Comparison of ENCODE assay signal across 1 cellular context in the genomic region with DNA sequence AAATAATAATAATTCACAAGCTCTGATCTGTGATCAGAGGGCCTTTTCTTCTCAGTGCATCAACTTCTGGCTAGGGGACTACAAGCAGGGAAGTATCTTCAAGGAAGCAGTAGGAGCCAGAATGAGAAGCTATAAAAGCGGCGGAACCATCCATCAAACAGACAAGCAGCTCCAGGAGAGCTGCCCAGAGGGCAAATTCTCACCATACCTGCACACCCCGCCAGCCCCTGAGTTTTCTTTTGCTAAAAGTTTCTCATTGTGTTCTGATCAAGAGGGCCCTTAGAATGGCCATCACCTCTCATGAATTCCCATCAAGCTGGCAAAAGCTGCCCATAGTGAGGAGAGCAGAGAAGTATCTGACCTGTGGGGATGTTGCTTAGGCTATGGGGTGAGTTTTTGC.
TF ChIP-seq lines count a peak whose summit lies in the region.

No MANE protein-coding gene starts in this region.

TF ChIP-seq in IMR-90, 13 proteins besides CTCF, POLR2A, EP300 and RAD21:
- TF ChIP-seq MAFK (IDR thresholded peaks at IDR 0.05; ENCODE audit: low read depth, low read length) = no peak
